ENCODE assay signal across 14 cellular contexts in genomic region chr17:76199466-76199865, GRCh38. TPM values are rescaled to one million over a fixed set of nuclear protein-coding genes. Genes with fewer than 3 reads are reported as not detected.
DNase-seq lines count a peak whose midpoint lies in the region; FAIRE-seq and TF ChIP-seq lines count a peak whose summit lies in the region.
"Had no signal": no experiment of that assay in that cellular context is flagged by ENCODE, and none has a peak within 500 bp of the region (broad histone marks: within the 10 kb centered on the region; RNA-seq: fewer than 3 reads in every experiment).

No MANE protein-coding gene starts in this region.

- intact Hi-C loops in ascending aorta (cut with DNase I), result no loop called here

- peak overlapping the region; percentile 54 for H3K27ac ChIP-seq in effector memory CD4-positive, alpha-beta T cell (ENCODE audit: insufficient read depth, low read length, poor library complexity, severe bottlenecking)
- H3K27ac ChIP-seq in ascending aorta, result no peak overlapping the region
- H3K27ac ChIP-seq: esophagus muscularis mucosa, PC-9, right lobe of liver had no signal

- DNase-seq in T-helper 22 cell (ENCODE audit: low read depth), result peak; percentile 74
- DNase-seq in activated T-cell treated with anti-CD3 and anti-CD28 coated beads for 4 hours, result peak; percentile 51
- peak; percentile 46 to 66 (median 57) for DNase-seq in effector memory CD4-positive, alpha-beta T cell
- DNase-seq in stimulated activated CD8-positive, alpha-beta memory T cell treated with anti-CD3 and anti-CD28 coated beads, Interleukin-4, amount 100 ng/mL, for 48 hours, result peak; percentile 69
- no peak for DNase-seq in H4 (ENCODE audit: low spot score)
- no peak for DNase-seq in RCC 7860 (ENCODE audit: low spot score)
- DNase-seq in NCI-H446 treated with DMSO at 0.1 percent for 48 hours (lab: John Stamatoyannopoulos, UW), result no peak
- DNase-seq in ascending aorta (ENCODE audit: low spot score in 2 of 2), result no peak
- DNase-seq: HCEC 1CT, IMR-90, NCI-H1930, PC-9, right lobe of liver had no signal

- no peak for TF ChIP-seq CTCF in ascending aorta (IDR thresholded peaks at IDR 0.05)

- H3K9me3 ChIP-seq in effector memory CD4-positive, alpha-beta T cell (ENCODE audit: control insufficient read depth, low read length), result no peaks in the 10 kb centered on the region
- no peaks in the 10 kb centered on the region for H3K9me3 ChIP-seq in ascending aorta
- H3K9me3 ChIP-seq: esophagus muscularis mucosa, right lobe of liver had no signal

- no peak for FAIRE-seq in RCC 7860 (lab: Jason Lieb, UNC)

- H3K36me3 ChIP-seq in effector memory CD4-positive, alpha-beta T cell (ENCODE audit: control insufficient read depth, insufficient read depth, low read length), result no peaks in the 10 kb centered on the region
- H3K36me3 ChIP-seq in ascending aorta, result no peaks in the 10 kb centered on the region
- H3K36me3 ChIP-seq: esophagus muscularis mucosa, right lobe of liver had no signal

- peaks cover 41% of the 10 kb centered on the region for H3K4me1 ChIP-seq in effector memory CD4-positive, alpha-beta T cell (ENCODE audit: control insufficient read depth, insufficient read depth, low read length, poor library complexity, severe bottlenecking)
- H3K4me1 ChIP-seq in ascending aorta, result no peaks in the 10 kb centered on the region

- no peak overlapping the region for H3K4me3 ChIP-seq in effector memory CD4-positive, alpha-beta T cell (ENCODE audit: insufficient read depth, low read depth, low read length, poor library complexity, severe bottlenecking)
- no peak overlapping the region for H3K4me3 ChIP-seq in ascending aorta
- H3K4me3 ChIP-seq: esophagus muscularis mucosa, PC-9, right lobe of liver had no signal

- H3K27me3 ChIP-seq in effector memory CD4-positive, alpha-beta T cell (replicated peaks; ENCODE audit: control insufficient read depth, insufficient read depth, low read length, poor library complexity, severe bottlenecking), result no peaks in the 10 kb centered on the region
- H3K27me3 ChIP-seq in ascending aorta, result no peaks in the 10 kb centered on the region
- H3K27me3 ChIP-seq: esophagus muscularis mucosa, right lobe of liver had no signal

RNA-seq across cellular contexts. Expression of gene RNF157, which starts 40.8 kb away (rescaled TPM):
- total RNA-seq in H4 (2014; rRNA removed; shearing (Covaris generic)), result 6.8 and 7.8 TPM in 2 replicates
- 2.4 TPM for total RNA-seq in ascending aorta

RNA-seq across cellular contexts. Expression of gene FOXJ1, which starts 58.4 kb away (rescaled TPM):
- not detected in 2 replicates for total RNA-seq in H4 (2014; rRNA removed; shearing (Covaris generic))
- total RNA-seq in ascending aorta, result not detected
- total RNA-seq: IMR-90 had no signal

Comparison
In these comparisons a context has a peak if more than half of its experiments do, and no peak if none do; other contexts are left out.
1. DNase-seq: peak in T-helper 22 cell (single experiment), activated T-cell treated with anti-CD3 and anti-CD28 coated beads for 4 hours (single experiment), effector memory CD4-positive, alpha-beta T cell (3 of 3) and stimulated activated CD8-positive, alpha-beta memory T cell treated with anti-CD3 and anti-CD28 coated beads, Interleukin-4, amount 100 ng/mL, for 48 hours (single experiment); none in H4 (single experiment), RCC 7860 (single experiment), NCI-H446 treated with DMSO at 0.1 percent for 48 hours (single experiment) and ascending aorta (0 of 2).